Comparison of ENCODE assay signal across 25 cellular contexts in the genomic region with DNA sequence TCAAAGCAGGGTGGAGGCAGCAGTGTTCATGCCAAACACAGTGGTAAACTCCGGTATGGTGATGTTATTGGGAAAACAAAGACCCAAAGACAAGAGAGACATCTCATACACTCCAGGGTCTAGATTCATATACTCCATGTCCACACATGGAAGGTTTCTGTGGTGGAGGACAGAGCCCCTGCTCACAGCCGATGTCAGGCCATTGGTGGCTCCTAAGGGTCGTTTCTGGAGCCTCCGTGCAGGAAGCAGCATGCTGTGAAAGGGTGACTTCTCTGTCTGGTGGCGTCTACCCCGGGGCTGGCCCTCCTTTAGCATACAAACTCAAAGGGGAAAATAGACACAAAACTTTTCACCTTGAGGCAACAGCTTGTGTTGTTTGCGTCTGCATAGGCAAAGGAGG.
DNase-seq lines count a peak whose midpoint lies in the region; ATAC-seq, FAIRE-seq and TF ChIP-seq lines count a peak whose summit lies in the region.
"Had no signal": no experiment of that assay in that cellular context is flagged by ENCODE, and none has a peak within 500 bp of the region (broad histone marks: within the 10 kb centered on the region; RNA-seq: fewer than 3 reads in every experiment).

No MANE protein-coding gene starts in this region.

- no peak overlapping the region for H3K4me2 ChIP-seq in H1 (ENCODE audit: insufficient read depth in 1 of 2, low read depth in 2 of 2, low read length in 2 of 2)

- no peak overlapping the region for H3K4me3 Mint-ChIP-seq in nephron
- H3K4me3 Mint-ChIP-seq: B cell; CD4-positive, CD25-positive, alpha-beta regulatory T cell had no signal

- H3K36me3 Mint-ChIP-seq in nephron (ENCODE audit: low read depth): no peaks in the 10 kb centered on the region
- H3K36me3 Mint-ChIP-seq: CD4-positive, CD25-positive, alpha-beta regulatory T cell had no signal

- H2AK5ac ChIP-seq in H1 (ENCODE audit: low read depth, low read length): no peak overlapping the region

- no peak for TF ChIP-seq CTCF in H1 (IDR thresholded peaks at IDR 0.05; ENCODE audit: control extremely low read depth in 1 of 3, insufficient read depth in 1 of 3, low read depth in 1 of 3, low read length in 3 of 3)
- TF ChIP-seq CTCF in nephron (IDR thresholded peaks at IDR 0.05; ENCODE audit: unreplicated experiment in 3 of 3): no peak
- TF ChIP-seq CTCF in right atrium auricular region (IDR thresholded peaks at IDR 0.05): no peak

- H3K9me3 ChIP-seq in H1 (ENCODE audit: insufficient read depth in 2 of 2, low read depth in 1 of 2, low read length in 1 of 2) (no peaks in the 10 kb centered on the region), right atrium auricular region (no peaks in the 10 kb centered on the region)

- no peak overlapping the region for H3K4ac ChIP-seq in H1 (replicated peaks; ENCODE audit: insufficient read length, low read depth, low read length)

- H3K9ac ChIP-seq in H1 (replicated peaks in 1 of 4; ENCODE audit: extremely low read depth in 1 of 4, low read depth in 3 of 4, low read length in 3 of 4): no peak overlapping the region

- 0 out of 7 replicates have a peak, but pooled peaks cover 0 to 2% (median 0%) of the 10 kb centered on the region in 4 experiments for H3K4me1 ChIP-seq in H1 (replicated peaks in 1 of 4; ENCODE audit: control insufficient read depth in 3 of 4, insufficient read depth in 4 of 4, low read length in 3 of 4)
- H3K4me1 ChIP-seq in right atrium auricular region: peaks cover 0 to 8% of the 10 kb centered on the region in 2 donors

- H3K27ac Mint-ChIP-seq in nephron: peak overlapping the region; percentile 32 to 83 (median 49)
- H3K27ac Mint-ChIP-seq: B cell; CD4-positive, CD25-positive, alpha-beta regulatory T cell had no signal

- no peaks in the 10 kb centered on the region for H4K20me1 ChIP-seq in H1 (replicated peaks in 1 of 2; ENCODE audit: control insufficient read depth in 1 of 2, insufficient read depth in 2 of 2, low read length in 2 of 2)

- H3K27me3 ChIP-seq in H1 (replicated peaks in 1 of 4; ENCODE audit: control insufficient read depth in 3 of 4, extremely low read depth in 1 of 4, insufficient read depth in 3 of 4, low read length in 3 of 4) (no peaks in the 10 kb centered on the region), right atrium auricular region (no peaks in the 10 kb centered on the region)

- CTCF ChIA-PET in H1 (lab: Charles Lee; ENCODE audit: partially characterized antibody): interaction anchor here (0.9 to 1.0 kb wide), 3 partner anchors 9 to 542 kb away, joined by 3 read pairs; no protein-coding TSS in a partner anchor

- no peak for TF ChIP-seq RAD21 in H1 (IDR thresholded peaks at IDR 0.05 in 1 of 2, conservative IDR thresholded peaks at IDR 0.05 in 1 of 2; ENCODE audit: low read depth in 2 of 2, low read length in 2 of 2)

- peaks cover 4% of the 10 kb centered on the region for H3K27me3 Mint-ChIP-seq in nephron (ENCODE audit: low read depth)
- H3K27me3 Mint-ChIP-seq: B cell had no signal

- H3K23ac ChIP-seq in H1 (ENCODE audit: insufficient read length): no peak overlapping the region

- no peak overlapping the region for H2BK12ac ChIP-seq in H1 (ENCODE audit: low read depth, low read length)

- no peak overlapping the region; the same call in 1 of the 2 replicates for H3K18ac ChIP-seq in H1 (ENCODE audit: extremely low read depth, low read length)

- WGBS in H1 (ENCODE audit: extremely low coverage in 1 of 2, insufficient coverage in 1 of 2, insufficient read length in 1 of 2, insufficient replicate concordance in 2 of 2, low coverage in 1 of 2, low lambda C conversion rate in 2 of 2, missing lambda C conversion rate in 1 of 2), 2 experiments: 92% methylated on average over 7 of the region's 7 CpGs; no CpG with 5 or more reads in 1 of the 2 experiments

- H3K14ac ChIP-seq in H1 (ENCODE audit: insufficient read length): no peak overlapping the region

- no peak for TF ChIP-seq POLR2A in H1 (IDR thresholded peaks at IDR 0.05; ENCODE audit: control extremely low read depth in 1 of 2, low read depth in 2 of 2, low read length in 2 of 2)

- no peak overlapping the region for H2BK20ac ChIP-seq in H1 (ENCODE audit: low read length)

- H3K36me3 ChIP-seq in H1 (ENCODE audit: control insufficient read depth in 2 of 4, insufficient read depth in 4 of 4, low read length in 3 of 4): no peaks in the 10 kb centered on the region
- no peaks in the 10 kb centered on the region for H3K36me3 ChIP-seq in right atrium auricular region

- POLR2A ChIA-PET in H1 (lab: Charles Lee; ENCODE audit: partially characterized antibody): no interaction called here

- H3K56ac ChIP-seq in H1 (replicated peaks; ENCODE audit: insufficient read length, low read depth, low read length): no peak overlapping the region

- FAIRE-seq in H1 (lab: Jason Lieb, UNC): no peak
- FAIRE-seq: GM19239, H54, HTR-8/SVneo had no signal

- H3K23me2 ChIP-seq in H1 (ENCODE audit: low read depth, low read length): no peaks in the 10 kb centered on the region

- no peak overlapping the region for H4K8ac ChIP-seq in H1 (ENCODE audit: extremely low read depth, insufficient read depth, low read length)

- H2BK15ac ChIP-seq in H1 (ENCODE audit: low read length): no peak overlapping the region

- no peak overlapping the region for H2BK5ac ChIP-seq in H1 (ENCODE audit: low read depth, low read length)

- no peaks in the 10 kb centered on the region for H3K79me1 ChIP-seq in H1 (ENCODE audit: low read depth, low read length)

- no peak overlapping the region for H2BK120ac ChIP-seq in H1 (replicated peaks; ENCODE audit: low read depth, low read length)

- H3K4me1 Mint-ChIP-seq in nephron: peaks cover 44% of the 10 kb centered on the region
- H3K4me1 Mint-ChIP-seq: B cell; CD4-positive, CD25-positive, alpha-beta regulatory T cell had no signal

- ATAC-seq in HG02885 (IDR thresholded peaks at IDR 0.05; ENCODE audit: poor library complexity, unreplicated experiment): no peak

- H3K79me2 ChIP-seq in H1 (ENCODE audit: control insufficient read depth in 1 of 2, insufficient read depth in 2 of 2, low read length in 2 of 2): no peaks in the 10 kb centered on the region

- H2AFZ ChIP-seq in H1 (ENCODE audit: low read length): peak overlapping the region; percentile 8; the same call in 1 of the 2 replicates

- no peak overlapping the region for H4K5ac ChIP-seq in H1 (ENCODE audit: insufficient read length, low read depth, low read length)

- TF ChIP-seq EP300 in H1 (IDR thresholded peaks at IDR 0.05; ENCODE audit: borderline replicate concordance in 1 of 2, low read depth in 2 of 2, low read length in 2 of 2): no peak

- H3K4me3 ChIP-seq in H1 (ENCODE audit: extremely low read depth in 1 of 4, insufficient read depth in 2 of 4, low read depth in 3 of 4, low read length in 4 of 4): no peak overlapping the region
- no peak overlapping the region for H3K4me3 ChIP-seq in right atrium auricular region

- peak; percentile 30 for DNase-seq in activated CD8-positive, alpha-beta memory T cell treated with anti-CD3 and anti-CD28 coated beads for 24 hours
- no peak for DNase-seq in activated CD8-positive, alpha-beta memory T cell treated with anti-CD3 and anti-CD28 coated beads, Interleukin-2, amount 50 U/mL, for 48 hours
- DNase-seq in H1 (ENCODE audit: low read depth in 1 of 2, low spot score in 2 of 2) (peak in 1 of 2 experiments; percentile 26), right atrium auricular region (ENCODE audit: low spot score) (no peak), NCI-H2227 treated with DMSO at 0.1 percent for 48 hours (lab: John Stamatoyannopoulos, UW) (no peak)
- DNase-seq in activated CD4-positive, alpha-beta T cell treated with anti-CD3 and anti-CD28 coated beads, Interleukin-2, amount 50 U/mL, for 4 hours: no peak
- DNase-seq: CD4-positive, CD25-positive, alpha-beta regulatory T cell; DMS153; DND-41; KBM-7; MV-4-11; NCI-H1105; NCI-H1436 treated with DMSO at 0.1 percent for 48 hours; NCI-H187 treated with DMSO at 0.1 percent for 48 hours; NCI-H446; NCI-H524 treated with DMSO at 0.1 percent for 48 hours; Right ventricle myocardium superior; RPMI8226 had no signal

- H3K27ac ChIP-seq in H1 (ENCODE audit: low read depth, low read length) (no peak overlapping the region), right atrium auricular region (no peak overlapping the region)
- H3K27ac ChIP-seq: 22Rv1 had no signal

- no peaks in the 10 kb centered on the region for H3K9me3 Mint-ChIP-seq in nephron

- no peak overlapping the region for H4K91ac ChIP-seq in H1 (replicated peaks; ENCODE audit: insufficient read length, low read length)

TF ChIP-seq in H1, 55 proteins besides CTCF, POLR2A, EP300 and RAD21 (continues in another document):
- TF ChIP-seq ASH2L (IDR thresholded peaks at IDR 0.05; ENCODE audit: low read length): no peak
- no peak for TF ChIP-seq SUZ12 (IDR thresholded peaks at IDR 0.05; ENCODE audit: low read length)
- TF ChIP-seq HDAC2 (IDR thresholded peaks at IDR 0.05; ENCODE audit: borderline replicate concordance in 1 of 2, low read depth in 2 of 2, low read length in 2 of 2): no peak
- TF ChIP-seq SP4 (IDR thresholded peaks at IDR 0.05; ENCODE audit: low read length): no peak
